34 cellular contexts compared by ENCODE assay signal in the genomic region with DNA sequence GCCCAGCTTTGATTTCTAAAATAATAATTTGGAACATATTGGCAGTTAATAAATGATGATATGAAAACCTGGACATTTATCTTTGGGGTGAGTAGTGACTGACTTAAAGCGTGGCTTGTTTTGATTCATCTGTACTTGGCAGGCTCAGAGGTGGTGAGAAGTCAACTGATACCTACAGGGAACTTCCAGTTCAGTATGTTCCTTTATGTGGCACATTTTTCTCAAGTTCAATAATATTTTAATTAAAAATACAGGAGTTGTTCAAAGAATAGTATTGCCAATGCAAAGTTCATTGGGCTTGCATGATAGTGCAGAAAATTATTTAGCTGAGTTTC.
"Had no signal": no experiment of that assay in that cellular context is flagged by ENCODE, and none has a peak within 500 bp of the region (broad histone marks: within the 10 kb centered on the region; RNA-seq: fewer than 3 reads in every experiment).

No MANE protein-coding gene starts in this region.

- DNase-seq: Karpas-422, Kasumi-1, KG1, MG63, MM.1S, MV-4-11, NCI-H1048, NCI-H1092, NCI-H1092 treated with DMSO at 0.1 percent for 48 hours, NCI-H1105, NCI-H1105 treated with DMSO at 0.1 percent for 48 hours, NCI-H1417, NCI-H1417 treated with DMSO at 0.1 percent for 48 hours, NCI-H1436, NCI-H1436 treated with DMSO at 0.1 percent for 48 hours, NCI-H146, NCI-H1694, NCI-H1694 treated with DMSO at 0.1 percent for 48 hours, NCI-H187, NCI-H187 treated with DMSO at 0.1 percent for 48 hours, NCI-H1930, NCI-H2029, NCI-H2029 treated with DMSO at 0.1 percent for 48 hours, NCI-H2081, NCI-H2081 treated with DMSO at 0.1 percent for 48 hours, NCI-H2107, NCI-H2171, NCI-H2171 treated with DMSO at 0.1 percent for 48 hours, NCI-H2227 treated with DMSO at 0.1 percent for 48 hours, NCI-H226, NCI-H345, NCI-H446, NCI-H446 treated with DMSO at 0.1 percent for 48 hours had no signal

- H3K36me3 ChIP-seq: MG63 had no signal

- H3K4me2 ChIP-seq: KMS-11 had no signal

- H3K27me3 ChIP-seq: MG63 had no signal

- H3K27ac ChIP-seq: KMS-11 had no signal

- H3K9ac ChIP-seq: KMS-11 had no signal

- H3K9me3 ChIP-seq: MG63 had no signal

- H3K4me3 ChIP-seq: MG63 had no signal
